Comparison of ENCODE assay signal across 26 cellular contexts in genomic region chr2:48207201-48207641, GRCh38.
DNase-seq lines count a peak whose midpoint lies in the region; ATAC-seq and TF ChIP-seq lines count a peak whose summit lies in the region.
"Had no signal": no experiment of that assay in that cellular context is flagged by ENCODE, and none has a peak within 500 bp of the region (broad histone marks: within the 10 kb centered on the region; RNA-seq: fewer than 3 reads in every experiment).

No MANE protein-coding gene starts in this region.

- TF ChIP-seq CTCF in cardiac muscle cell (IDR thresholded peaks at IDR 0.05; ENCODE audit: low read depth, low read length) (no peak), right atrium auricular region (IDR thresholded peaks at IDR 0.05) (no peak)

- H3K9me3 ChIP-seq in cardiac muscle cell (ENCODE audit: low read depth), result no peaks in the 10 kb centered on the region
- no peaks in the 10 kb centered on the region for H3K9me3 ChIP-seq in right atrium auricular region
- H3K9me3 ChIP-seq in iPS-20b (ENCODE audit: insufficient read depth, low read depth, low read length), result no peaks in the 10 kb centered on the region
- H3K9me3 ChIP-seq: colonic mucosa, heart right ventricle, psoas muscle, thyroid gland had no signal

- H3K9ac ChIP-seq in iPS-20b (ENCODE audit: low read depth, low read length), result peak overlapping the region; percentile 50; the same call in 1 of the 2 replicates

- H3K4me1 ChIP-seq in cardiac muscle cell (ENCODE audit: low read depth) (peaks cover 11% of the 10 kb centered on the region), right atrium auricular region (peaks cover 0 to 11% of the 10 kb centered on the region in 2 donors), iPS-20b (ENCODE audit: insufficient read depth, low read length) (peaks cover 22% of the 10 kb centered on the region; the same call in 1 of the 2 replicates)
- H3K4me1 ChIP-seq: colonic mucosa, psoas muscle, thyroid gland had no signal

- no peak for ATAC-seq in HG02623 (IDR thresholded peaks at IDR 0.05; ENCODE audit: unreplicated experiment)
- no peak for ATAC-seq in HG02885 (IDR thresholded peaks at IDR 0.05; ENCODE audit: poor library complexity, unreplicated experiment)
- ATAC-seq in HG03565 (IDR thresholded peaks at IDR 0.05; ENCODE audit: unreplicated experiment), result no peak
- ATAC-seq: CD8-positive, alpha-beta T cell; effector memory CD8-positive, alpha-beta T cell; heart right ventricle; psoas muscle had no signal

- peak overlapping the region; percentile 16 for H3K27ac ChIP-seq in cardiac muscle cell
- H3K27ac ChIP-seq in right atrium auricular region, result no peak overlapping the region
- peak overlapping the region; percentile 70 for H3K27ac ChIP-seq in angular gyrus (ENCODE audit: low read depth, low read length)
- H3K27ac ChIP-seq in iPS-20b (ENCODE audit: low read length), result peak overlapping the region; percentile 55
- H3K27ac ChIP-seq: colonic mucosa, psoas muscle, RWPE1, thyroid gland had no signal

- H3K27me3 ChIP-seq in cardiac muscle cell, result no peaks in the 10 kb centered on the region
- H3K27me3 ChIP-seq in right atrium auricular region, result no peaks in the 10 kb centered on the region
- no peaks in the 10 kb centered on the region for H3K27me3 ChIP-seq in iPS-20b (ENCODE audit: insufficient read depth, low read length)
- H3K27me3 ChIP-seq: colonic mucosa, heart right ventricle, thyroid gland had no signal

- no peak for DNase-seq in cardiac muscle cell (ENCODE audit: low read depth in 1 of 2, low spot score in 1 of 2)
- no peak for DNase-seq in right atrium auricular region (ENCODE audit: low spot score)
- no peak for DNase-seq in GM19240 (ENCODE audit: insufficient read length, low spot score)
- DNase-seq: activated CD4-positive, alpha-beta memory T cell treated with anti-CD3 and anti-CD28 coated beads for 36 hours; activated CD4-positive, CD25-positive, alpha-beta regulatory T cell treated with anti-CD3 and anti-CD28 coated beads, Interleukin-2, amount 50 U/mL, for 72 hours; activated CD8-positive, alpha-beta memory T cell treated with anti-CD3 and anti-CD28 coated beads, Interleukin-2, amount 50 U/mL, for 4 hours; activated naive CD4-positive, alpha-beta T cell treated with anti-CD3 and anti-CD28 coated beads, Interleukin-2, amount 10 ng/mL, durations not matched to agents 7 days and 5 days; CD8-positive, alpha-beta T cell; colonic mucosa; DMS 273 treated with DMSO at 0.1 percent for 48 hours; effector memory CD8-positive, alpha-beta T cell; foreskin fibroblast; HCEC 1CT; heart right ventricle; NCI-H187; NCI-H2171 treated with DMSO at 0.1 percent for 48 hours; NCI-H526; psoas muscle; stimulated activated naive CD4-positive, alpha-beta T cell; thyroid gland had no signal

- no peaks in the 10 kb centered on the region for H3K36me3 ChIP-seq in cardiac muscle cell
- H3K36me3 ChIP-seq in right atrium auricular region, result no peaks in the 10 kb centered on the region
- no peaks in the 10 kb centered on the region for H3K36me3 ChIP-seq in iPS-20b (ENCODE audit: insufficient read depth, low read depth, low read length)
- H3K36me3 ChIP-seq: colonic mucosa, heart right ventricle, thyroid gland had no signal

- H3K4me3 ChIP-seq in cardiac muscle cell (no peak overlapping the region), right atrium auricular region (no peak overlapping the region), iPS-20b (ENCODE audit: low read length) (peak overlapping the region; percentile 54)
- H3K4me3 ChIP-seq: colonic mucosa, heart right ventricle, psoas muscle, thyroid gland had no signal

Comparison
In these comparisons a context has a peak if more than half of its experiments do, and no peak if none do; other contexts are left out.
1. H3K27ac ChIP-seq: peak in cardiac muscle cell (single experiment), angular gyrus (single experiment) and iPS-20b (single experiment); none in right atrium auricular region (0 of 2).